ENCODE assay signal across 28 cellular contexts in the genomic region with DNA sequence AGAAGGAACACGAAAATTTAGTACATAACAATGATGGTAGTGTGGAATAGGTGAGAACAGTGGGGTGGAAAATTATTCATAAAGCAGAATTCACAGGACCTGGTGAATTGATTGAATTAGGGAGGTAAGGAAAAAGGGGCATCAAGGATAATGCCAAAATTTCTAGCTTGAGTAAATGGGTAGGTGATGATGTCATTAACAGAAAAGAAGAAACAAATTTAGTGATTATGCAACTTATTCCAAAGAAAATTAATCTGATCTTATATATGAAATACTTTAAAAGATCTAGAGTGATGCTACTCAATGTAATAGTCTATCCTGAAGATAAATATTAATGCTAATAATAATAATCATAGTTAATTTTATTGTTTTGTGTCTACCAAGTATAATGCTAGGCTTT.
"Had no signal": no experiment of that assay in that cellular context is flagged by ENCODE, and none has a peak within 500 bp of the region (broad histone marks: within the 10 kb centered on the region; RNA-seq: fewer than 3 reads in every experiment).

No MANE protein-coding gene starts in this region.

- FAIRE-seq: colon, endometrium, endothelial cell of umbilical vein, frontal cortex had no signal

- DNase-seq: colonic mucosa; cortex of kidney; dermis blood vessel endothelial cell; dorsolateral prefrontal cortex; effector CD4-positive, alpha-beta T cell; effector CD8-positive, alpha-beta T cell; effector memory CD4-positive, alpha-beta T cell; effector memory CD8-positive, alpha-beta T cell; endodermal cell; erythroblast; esophagus squamous epithelium; foreskin fibroblast; foreskin keratinocyte; foreskin melanocyte; gastrocnemius medialis; glutamatergic neuron; head of caudate nucleus; heart left ventricle; heart right ventricle had no signal

- H3K4me1 ChIP-seq: colonic mucosa, esophagus squamous epithelium, foreskin keratinocyte, gastrocnemius medialis, heart right ventricle had no signal

- H3K27me3 ChIP-seq: colonic mucosa, dorsolateral prefrontal cortex, esophagus muscularis mucosa, esophagus squamous epithelium, foreskin keratinocyte, gastrocnemius medialis, gastroesophageal sphincter, heart left ventricle, heart right ventricle had no signal

- H3K27ac ChIP-seq: colonic mucosa, coronary artery, dorsolateral prefrontal cortex, epithelial cell of prostate, esophagus muscularis mucosa, esophagus squamous epithelium, foreskin keratinocyte, gastrocnemius medialis, gastroesophageal sphincter, heart left ventricle, heart right ventricle had no signal

- ATAC-seq: effector memory CD8-positive, alpha-beta T cell; esophagus mucosa; foreskin keratinocyte; gastrocnemius medialis; gastroesophageal sphincter; heart left ventricle; heart right ventricle had no signal

- H3K4me3 ChIP-seq: colonic mucosa, coronary artery, dorsolateral prefrontal cortex, esophagus muscularis mucosa, esophagus squamous epithelium, gastrocnemius medialis, gastroesophageal sphincter, heart left ventricle, heart right ventricle had no signal

- H3K9me3 ChIP-seq: colonic mucosa, esophagus muscularis mucosa, esophagus squamous epithelium, gastrocnemius medialis, gastroesophageal sphincter, heart right ventricle had no signal

- H3K36me3 ChIP-seq: colonic mucosa, esophagus muscularis mucosa, esophagus squamous epithelium, gastrocnemius medialis, gastroesophageal sphincter, heart left ventricle, heart right ventricle had no signal
